ENCODE assay signal across 11 cellular contexts in the genomic region with DNA sequence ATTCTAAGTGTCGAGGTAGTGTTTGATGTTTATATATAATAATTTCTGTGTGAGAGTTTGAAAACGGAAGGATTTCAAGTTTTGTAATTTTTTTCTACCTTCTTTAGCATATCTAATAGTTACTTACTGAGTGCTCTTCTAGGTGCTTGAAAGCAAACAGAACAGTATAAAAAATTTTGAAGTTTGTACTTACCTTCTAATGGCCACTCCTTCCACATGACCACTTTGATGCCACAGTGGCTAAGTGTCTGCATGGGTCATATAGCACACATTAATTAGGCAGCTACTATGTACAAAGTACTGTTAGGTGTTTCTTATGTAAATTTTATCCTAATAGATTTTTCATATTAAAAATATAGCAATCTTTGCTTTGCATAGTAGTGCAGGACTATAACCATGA. TPM values are rescaled to one million over a fixed set of nuclear protein-coding genes. Genes with fewer than 3 reads are reported as not detected.
DNase-seq lines count a peak whose midpoint lies in the region; ATAC-seq and TF ChIP-seq lines count a peak whose summit lies in the region.
"Had no signal": no experiment of that assay in that cellular context is flagged by ENCODE, and none has a peak within 500 bp of the region (broad histone marks: within the 10 kb centered on the region; RNA-seq: fewer than 3 reads in every experiment).

No MANE protein-coding gene starts in this region.

- H3K9me3 Mint-ChIP-seq in stimulated activated naive CD8-positive, alpha-beta T cell treated with anti-CD3 and anti-CD28 coated beads, Interleukin-15, Interleukin-2, amounts not matched to agents 100 ng/mL and 50 ng/mL, for 24 hours = no peaks in the 10 kb centered on the region
- no peaks in the 10 kb centered on the region for H3K9me3 Mint-ChIP-seq in stimulated activated naive CD8-positive, alpha-beta T cell treated with anti-CD3 and anti-CD28 coated beads, Interleukin-15, amount 100 ng/mL, for 72 hours

- WGBS in stomach, 5 donors = 75 to 89% (median 76%) methylated on average over 2 of the region's 2 CpGs

- H3K9me3 ChIP-seq in SK-N-MC (ENCODE audit: low read depth, low read length) (no peaks in the 10 kb centered on the region), lower lobe of right lung (no peaks in the 10 kb centered on the region), stomach (no peaks in the 10 kb centered on the region)
- H3K9me3 ChIP-seq: BLaER1 treated with 17β-estradiol and CSF1 and Interleukin-3, amounts not matched to agents 10 nM and 100 nM; Caco-2 had no signal

- H3K27me3 Mint-ChIP-seq in stimulated activated naive CD8-positive, alpha-beta T cell treated with anti-CD3 and anti-CD28 coated beads, Interleukin-15, Interleukin-2, amounts not matched to agents 100 ng/mL and 50 ng/mL, for 24 hours = no peaks in the 10 kb centered on the region
- no peaks in the 10 kb centered on the region for H3K27me3 Mint-ChIP-seq in stimulated activated naive CD8-positive, alpha-beta T cell treated with anti-CD3 and anti-CD28 coated beads, Interleukin-15, amount 100 ng/mL, for 72 hours
- H3K27me3 Mint-ChIP-seq: B cell had no signal

- intact Hi-C loops in lower lobe of right lung (cut with DNase I) = loop anchor here (5.0 kb wide), 1 partner anchor 168 kb away; no protein-coding TSS in a partner anchor
- intact Hi-C loops in stomach (cut with DNase I; ENCODE audit: low total_unique reads) = loop anchor here (5.0 kb wide), 1 partner anchor 168 kb away; no protein-coding TSS in a partner anchor

- peaks cover 52% of the 10 kb centered on the region for H3K4me1 Mint-ChIP-seq in stimulated activated naive CD8-positive, alpha-beta T cell treated with anti-CD3 and anti-CD28 coated beads, Interleukin-15, Interleukin-2, amounts not matched to agents 100 ng/mL and 50 ng/mL, for 24 hours (ENCODE audit: low read depth)
- peaks cover 36% of the 10 kb centered on the region for H3K4me1 Mint-ChIP-seq in stimulated activated naive CD8-positive, alpha-beta T cell treated with anti-CD3 and anti-CD28 coated beads, Interleukin-15, amount 100 ng/mL, for 72 hours

- TF ChIP-seq CTCF in lower lobe of right lung (IDR thresholded peaks at IDR 0.05) = no peak
- TF ChIP-seq CTCF in stomach (IDR thresholded peaks at IDR 0.05) = no peak

- H3K36me3 ChIP-seq in SK-N-MC (ENCODE audit: insufficient read depth, low read length) (peaks cover 72% of the 10 kb centered on the region), lower lobe of right lung (peaks cover 61% of the 10 kb centered on the region), stomach (peaks cover 24 to 75% (median 62%) of the 10 kb centered on the region in 4 donors)

- peaks cover 13% of the 10 kb centered on the region for H3K4me1 ChIP-seq in lower lobe of right lung
- H3K4me1 ChIP-seq in stomach = peaks cover 0 to 49% (median 24%) of the 10 kb centered on the region in 4 donors

- H3K4me3 ChIP-seq in SK-N-MC = no peak overlapping the region
- H3K4me3 ChIP-seq in lower lobe of right lung = no peak overlapping the region
- H3K4me3 ChIP-seq in stomach = no peak overlapping the region
- H3K4me3 ChIP-seq: BLaER1 treated with 17β-estradiol and CSF1 and Interleukin-3, amounts not matched to agents 10 nM and 100 nM; GM23248; HAP-1 had no signal

- H3K27ac Mint-ChIP-seq in stimulated activated naive CD8-positive, alpha-beta T cell treated with anti-CD3 and anti-CD28 coated beads, Interleukin-15, Interleukin-2, amounts not matched to agents 100 ng/mL and 50 ng/mL, for 24 hours = peak overlapping the region; percentile 79
- no peak overlapping the region for H3K27ac Mint-ChIP-seq in stimulated activated naive CD8-positive, alpha-beta T cell treated with anti-CD3 and anti-CD28 coated beads, Interleukin-15, amount 100 ng/mL, for 72 hours
- H3K27ac Mint-ChIP-seq: B cell had no signal

- no peak for TF ChIP-seq EP300 in stomach (IDR thresholded peaks at IDR 0.05)

- DNase-seq in stimulated activated naive CD8-positive, alpha-beta T cell treated with anti-CD3 and anti-CD28 coated beads, Interleukin-15, amount 100 ng/mL, for 72 hours = no peak
- DNase-seq in SK-N-MC (ENCODE audit: low read depth, low spot score) = no peak
- no peak for DNase-seq in lower lobe of right lung
- DNase-seq in stomach = no peak
- no peak for DNase-seq in T-helper 1 cell
- DNase-seq: Caco-2 had no signal

- no peak overlapping the region for H3K4me3 Mint-ChIP-seq in stimulated activated naive CD8-positive, alpha-beta T cell treated with anti-CD3 and anti-CD28 coated beads, Interleukin-15, Interleukin-2, amounts not matched to agents 100 ng/mL and 50 ng/mL, for 24 hours
- no peak overlapping the region for H3K4me3 Mint-ChIP-seq in stimulated activated naive CD8-positive, alpha-beta T cell treated with anti-CD3 and anti-CD28 coated beads, Interleukin-15, amount 100 ng/mL, for 72 hours
- H3K4me3 Mint-ChIP-seq: B cell had no signal

- H3K27me3 ChIP-seq in lower lobe of right lung (ENCODE audit: low read depth) = no peaks in the 10 kb centered on the region
- no peaks in the 10 kb centered on the region for H3K27me3 ChIP-seq in stomach
- H3K27me3 ChIP-seq: BLaER1 treated with 17β-estradiol and CSF1 and Interleukin-3, amounts not matched to agents 10 nM and 100 nM had no signal

- TF ChIP-seq POLR2A in stomach (IDR thresholded peaks at IDR 0.05) = no peak

- H3K27ac ChIP-seq in SK-N-MC (0 out of 2 replicates have a peak overlapping the region, but pooled peaks have one; percentile 39), lower lobe of right lung (no peak overlapping the region), stomach (no peak overlapping the region)
- H3K27ac ChIP-seq: BLaER1 treated with 17β-estradiol and CSF1 and Interleukin-3, amounts not matched to agents 10 nM and 100 nM; GM23248 had no signal

- no peak overlapping the region for H3K9ac ChIP-seq in SK-N-MC (ENCODE audit: insufficient read length)
- H3K9ac ChIP-seq: GM23248 had no signal

- H3K36me3 Mint-ChIP-seq in stimulated activated naive CD8-positive, alpha-beta T cell treated with anti-CD3 and anti-CD28 coated beads, Interleukin-15, Interleukin-2, amounts not matched to agents 100 ng/mL and 50 ng/mL, for 24 hours (ENCODE audit: low read depth) = peaks cover 59% of the 10 kb centered on the region

- ATAC-seq in stimulated activated naive CD8-positive, alpha-beta T cell treated with anti-CD3 and anti-CD28 coated beads, Interleukin-15, amount 100 ng/mL, for 72 hours = no peak
- peak; percentile 55 to 67 for ATAC-seq in lower lobe of right lung

RNA-seq across cellular contexts. Expression of a gene that starts 21.1 kb away (rescaled TPM):
- total RNA-seq in lower lobe of right lung (25.6 TPM), stomach (10 to 100 TPM in 4 of 5 donors, 1 to 10 TPM in 1; 8.1 to 60.0 (median 31.5) TPM)
- 10 to 100 TPM in 1 of 3 donors, 1 to 10 TPM in 2; 8.0 to 10.2 (median 8.1) TPM for polyA plus RNA-seq in stomach

RNA-seq across cellular contexts. Expression of a gene that starts 21.4 kb away (rescaled TPM):
- 16.7 TPM for total RNA-seq in lower lobe of right lung
- total RNA-seq in stomach = 10 to 100 TPM in 3 of 5 donors, 1 to 10 TPM in 2; 3.1 to 27.2 (median 11.7) TPM
- 1 to 10 TPM; 5.0 to 6.2 (median 5.9) TPM for polyA plus RNA-seq in stomach
